Comparison of ENCODE assay signal across 1 cellular context in the genomic region with DNA sequence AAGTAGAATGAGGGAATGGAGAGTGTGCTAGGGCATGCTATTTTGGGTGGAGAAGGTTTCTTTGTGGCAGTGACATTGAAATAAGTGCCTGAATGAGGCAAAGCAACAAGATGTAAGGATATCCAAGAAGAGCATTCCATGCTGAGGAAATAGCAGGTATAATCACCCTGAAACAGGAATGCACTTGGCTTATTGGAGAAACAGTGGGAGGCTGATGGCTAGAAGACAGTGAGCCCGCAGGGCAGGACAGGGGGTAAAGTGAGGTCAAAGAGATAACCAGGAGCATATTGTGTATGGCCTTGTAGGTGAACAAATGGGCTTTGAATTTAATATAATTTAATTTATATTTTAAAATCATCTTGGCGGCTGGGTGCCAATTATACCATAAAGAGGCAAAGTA.
TF ChIP-seq lines count a peak whose summit lies in the region.

No MANE protein-coding gene starts in this region.

TF ChIP-seq in H1, 55 proteins besides CTCF, POLR2A, EP300 and RAD21 (continued from another document):
- TF ChIP-seq GTF2F1 (IDR thresholded peaks at IDR 0.05; ENCODE audit: borderline replicate concordance, low read depth, low read length) = no peak
- no peak for TF ChIP-seq RBBP5 (IDR thresholded peaks at IDR 0.05; ENCODE audit: borderline replicate concordance, low read depth, low read length)
- no peak for TF ChIP-seq SP4 (IDR thresholded peaks at IDR 0.05; ENCODE audit: low read length)
- 0 out of 2 replicates have a peak, but pooled peaks have one; percentile 46 for TF ChIP-seq TEAD4 (IDR thresholded peaks at IDR 0.05; ENCODE audit: low read depth, low read length)
- TF ChIP-seq CHD7 (IDR thresholded peaks at IDR 0.05; ENCODE audit: insufficient replicate concordance, low read length) = no peak
- no peak for TF ChIP-seq GABPA (IDR thresholded peaks at IDR 0.05; ENCODE audit: borderline replicate concordance, insufficient read depth, low read length)
